ENCODE assay signal across 1 cellular context in the genomic region with DNA sequence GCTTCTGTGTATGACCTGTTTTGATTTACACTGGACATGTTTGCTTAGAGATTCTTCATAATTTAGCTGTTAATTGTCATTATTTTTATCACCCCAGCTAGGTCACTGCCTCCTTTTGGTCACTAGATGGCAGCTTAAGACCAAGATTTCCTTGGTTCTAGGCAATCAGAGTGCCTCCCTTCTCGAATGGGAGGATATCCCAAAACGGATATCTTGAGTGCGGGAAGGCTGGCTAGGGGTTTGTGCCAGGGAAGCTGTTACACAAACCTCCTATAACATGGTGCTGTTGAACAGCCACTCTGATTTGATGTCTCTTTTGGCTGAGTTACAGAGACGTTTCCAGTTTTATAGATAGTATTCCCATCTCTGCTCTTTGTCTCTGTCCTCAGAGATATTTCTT.
TF ChIP-seq lines count a peak whose summit lies in the region.

No MANE protein-coding gene starts in this region.

TF ChIP-seq in liver, 16 proteins besides CTCF, POLR2A, EP300 and RAD21 (continued from another document):
- TF ChIP-seq, protein P1, sequence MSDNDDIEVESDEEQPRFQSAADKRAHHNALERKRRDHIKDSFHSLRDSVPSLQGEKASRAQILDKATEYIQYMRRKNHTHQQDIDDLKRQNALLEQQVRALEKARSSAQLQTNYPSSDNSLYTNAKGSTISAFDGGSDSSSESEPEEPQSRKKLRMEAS (IDR thresholded peaks at IDR 0.05) = no peak
- no peak for TF ChIP-seq RXRA (IDR thresholded peaks at IDR 0.05)
- no peak for TF ChIP-seq JUND (IDR thresholded peaks at IDR 0.05)
- no peak for TF ChIP-seq SP1 (IDR thresholded peaks at IDR 0.05)
- no peak for TF ChIP-seq HNF4A (conservative IDR thresholded peaks at IDR 0.05)
- TF ChIP-seq EGR1 (IDR thresholded peaks at IDR 0.05; ENCODE audit: low read depth in 2 of 2) = no peak
- TF ChIP-seq GABPA (IDR thresholded peaks at IDR 0.05 in 1 of 2, conservative IDR thresholded peaks at IDR 0.05 in 1 of 2) = no peak
- TF ChIP-seq TAF1 (conservative IDR thresholded peaks at IDR 0.05) = no peak
